1 cellular context compared by ENCODE assay signal in the genomic region with DNA sequence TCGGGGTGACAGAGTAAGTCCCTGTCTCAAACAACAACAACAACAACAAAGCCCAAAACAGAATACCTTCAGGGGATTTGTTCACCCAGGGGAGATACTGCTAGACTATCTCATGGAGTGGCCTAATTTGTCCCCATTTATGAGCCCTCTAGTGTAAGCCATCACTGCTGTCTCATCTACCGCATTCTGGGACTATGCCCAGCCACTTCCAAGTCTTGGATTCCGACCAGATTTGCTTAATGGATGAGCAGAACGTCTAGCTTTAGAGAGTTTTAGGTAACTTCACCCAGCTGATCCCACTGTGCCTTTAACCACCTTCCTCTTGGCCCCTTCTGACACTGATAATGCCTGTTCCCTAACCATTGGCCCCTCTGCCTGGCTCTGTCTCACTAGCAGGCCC.
TF ChIP-seq lines count a peak whose summit lies in the region.

No MANE protein-coding gene starts in this region.

TF ChIP-seq in SK-N-SH treated with all-trans-retinoic acid at 6 μM for 48 hours, 23 proteins besides CTCF, POLR2A, EP300 and RAD21:
- TF ChIP-seq CSRNP3 (CRISPR knock-in tag; IDR thresholded peaks at IDR 0.05) = no peak
- no peak for TF ChIP-seq ZFP30 (CRISPR knock-in tag; IDR thresholded peaks at IDR 0.05)
- TF ChIP-seq ISL1 (CRISPR knock-in tag; IDR thresholded peaks at IDR 0.05) = 0 out of 2 replicates have a peak, but pooled peaks have one; percentile 16
- no peak for TF ChIP-seq ARNTL (CRISPR knock-in tag; IDR thresholded peaks at IDR 0.05; ENCODE audit: borderline replicate concordance, low read depth)
- TF ChIP-seq GLIS3 (CRISPR knock-in tag; IDR thresholded peaks at IDR 0.05) = no peak
